ENCODE assay signal across 8 cellular contexts in genomic region chr19:38223617-38224013, GRCh38. TPM values are rescaled to one million over a fixed set of nuclear protein-coding genes. Genes with fewer than 3 reads are reported as not detected.
DNase-seq lines count a peak whose midpoint lies in the region; ATAC-seq and TF ChIP-seq lines count a peak whose summit lies in the region.

No MANE protein-coding gene starts in this region.

- no peaks in the 10 kb centered on the region for H3K9me3 Mint-ChIP-seq in activated CD8-positive, alpha-beta memory T cell treated with anti-CD3 and anti-CD28 coated beads, Interleukin-2, amount 10 ng/mL, durations not matched to agents 7 days and 5 days (ENCODE audit: low read depth)
- H3K9me3 Mint-ChIP-seq in activated B cell treated with CpG ODN at 0.5 μM for 24 hours: no peaks in the 10 kb centered on the region

- 10% methylated on average over 13 of the region's 13 CpGs for WGBS in right cardiac atrium

- H3K27ac ChIP-seq in right cardiac atrium (ENCODE audit: low read length) (no peak overlapping the region), temporal lobe (ENCODE audit: low read depth, low read length) (peak overlapping the region; percentile 44)

- H3K4me3 Mint-ChIP-seq in activated CD8-positive, alpha-beta memory T cell treated with anti-CD3 and anti-CD28 coated beads, Interleukin-2, amount 10 ng/mL, durations not matched to agents 7 days and 5 days: peak overlapping the region; percentile 55
- peak overlapping the region; percentile 68 for H3K4me3 Mint-ChIP-seq in activated B cell treated with CpG ODN at 0.5 μM for 24 hours

- H3K4me3 ChIP-seq in right cardiac atrium (ENCODE audit: low read length): peak overlapping the region; percentile 45

- H3K27me3 ChIP-seq in right cardiac atrium (ENCODE audit: control insufficient read depth, insufficient read depth): no peaks in the 10 kb centered on the region

- H3K4me1 ChIP-seq in right cardiac atrium (ENCODE audit: control insufficient read depth, insufficient read depth, low read length): no peaks in the 10 kb centered on the region

- H3K9me3 ChIP-seq in right cardiac atrium (ENCODE audit: control insufficient read depth, low read length): no peaks in the 10 kb centered on the region

- no peaks in the 10 kb centered on the region for H3K36me3 Mint-ChIP-seq in activated CD8-positive, alpha-beta memory T cell treated with anti-CD3 and anti-CD28 coated beads, Interleukin-2, amount 10 ng/mL, durations not matched to agents 7 days and 5 days
- H3K36me3 Mint-ChIP-seq in activated B cell treated with CpG ODN at 0.5 μM for 24 hours (ENCODE audit: low read depth): no peaks in the 10 kb centered on the region

- POLR2A ChIA-PET in activated B cell treated with CpG ODN at 0.5 μM for 24 hours (lab: Charles Lee): no interaction called here

- no peak for ATAC-seq in activated CD8-positive, alpha-beta memory T cell treated with anti-CD3 and anti-CD28 coated beads, Interleukin-2, amount 10 ng/mL, durations not matched to agents 7 days and 5 days
- ATAC-seq in activated B cell treated with CpG ODN at 0.5 μM for 24 hours (ENCODE audit: low read depth) (no peak), right cardiac atrium (no peak), GM19397 (IDR thresholded peaks at IDR 0.05; ENCODE audit: unreplicated experiment) (no peak), HG03342 (IDR thresholded peaks at IDR 0.05; ENCODE audit: unreplicated experiment) (no peak)

- CTCF ChIA-PET in activated CD8-positive, alpha-beta memory T cell treated with anti-CD3 and anti-CD28 coated beads, Interleukin-2, amount 10 ng/mL, durations not matched to agents 7 days and 5 days (lab: Charles Lee): no interaction called here
- CTCF ChIA-PET in activated B cell treated with CpG ODN at 0.5 μM for 24 hours (lab: Charles Lee): no interaction called here

- H3K27ac Mint-ChIP-seq in activated CD8-positive, alpha-beta memory T cell treated with anti-CD3 and anti-CD28 coated beads, Interleukin-2, amount 10 ng/mL, durations not matched to agents 7 days and 5 days: no peak overlapping the region
- H3K27ac Mint-ChIP-seq in activated B cell treated with CpG ODN at 0.5 μM for 24 hours: no peak overlapping the region

- intact Hi-C loops in activated B cell treated with CpG ODN at 0.5 μM for 24 hours (cut with micrococcal nuclease) (loop anchor here (1.0 to 10.0 kb wide), 4 partner anchors 317 to 711 kb away; partner anchors contain the start of genes EIF3K, MAP4K1, MRPS12 and SARS2), right cardiac atrium (cut with DNase I) (loop anchor here in 2 of 4 donors (5.0 to 10.0 kb wide), 2 partner anchors 71 to 79 kb away; no protein-coding TSS in a partner anchor)

- peaks cover 12% of the 10 kb centered on the region for H3K4me1 Mint-ChIP-seq in activated CD8-positive, alpha-beta memory T cell treated with anti-CD3 and anti-CD28 coated beads, Interleukin-2, amount 10 ng/mL, durations not matched to agents 7 days and 5 days
- peaks cover 30% of the 10 kb centered on the region for H3K4me1 Mint-ChIP-seq in activated B cell treated with CpG ODN at 0.5 μM for 24 hours

- peaks cover 57% of the 10 kb centered on the region for H3K27me3 Mint-ChIP-seq in activated CD8-positive, alpha-beta memory T cell treated with anti-CD3 and anti-CD28 coated beads, Interleukin-2, amount 10 ng/mL, durations not matched to agents 7 days and 5 days
- H3K27me3 Mint-ChIP-seq in activated B cell treated with CpG ODN at 0.5 μM for 24 hours: peaks cover 52% of the 10 kb centered on the region

- TF ChIP-seq CTCF in activated B cell treated with CpG ODN at 0.5 μM for 24 hours (IDR thresholded peaks at IDR 0.05): no peak

- DNase-seq in activated CD8-positive, alpha-beta memory T cell treated with anti-CD3 and anti-CD28 coated beads, Interleukin-2, amount 10 ng/mL, durations not matched to agents 7 days and 5 days: no peak
- DNase-seq in activated CD8-positive, alpha-beta memory T cell treated with anti-CD3 and anti-CD28 coated beads, Interleukin-2, amount 50 U/mL, for 4 hours: no peak
- no peak for DNase-seq in activated B cell treated with CpG ODN at 0.5 μM for 24 hours
- no peak for DNase-seq in right cardiac atrium
- no peak for DNase-seq in NCI-H345 (lab: John Stamatoyannopoulos, UW)

RNA-seq across cellular contexts. Expression of gene DPF1, which starts 0.4 kb away (rescaled TPM):
- under 1 TPM in 1 of 2 experiments, not detected in 1; 0.47 TPM for total RNA-seq in activated CD8-positive, alpha-beta memory T cell treated with anti-CD3 and anti-CD28 coated beads, Interleukin-2, amount 10 ng/mL, durations not matched to agents 7 days and 5 days
- total RNA-seq in activated B cell treated with CpG ODN at 0.5 μM for 24 hours (not detected in 2 replicates), right cardiac atrium (under 1 TPM in 1 of 4 donors, not detected in 3; 0.36 TPM), temporal lobe (35.4 TPM)
- 0.09 TPM for polyA plus RNA-seq in right cardiac atrium

RNA-seq across cellular contexts. Expression of gene PPP1R14A, which starts 32.6 kb away (rescaled TPM):
- not detected for total RNA-seq in activated CD8-positive, alpha-beta memory T cell treated with anti-CD3 and anti-CD28 coated beads, Interleukin-2, amount 10 ng/mL, durations not matched to agents 7 days and 5 days
- total RNA-seq in activated B cell treated with CpG ODN at 0.5 μM for 24 hours: 17.2 and 17.4 TPM in 2 replicates
- 10 to 100 TPM; 13.3 to 29.0 (median 21.7) TPM for total RNA-seq in right cardiac atrium
- 51.1 TPM for polyA plus RNA-seq in right cardiac atrium
- total RNA-seq in temporal lobe: 1.2 TPM

RNA-seq across cellular contexts. Expression of gene SPINT2, which starts 40.8 kb away (rescaled TPM):
- 10 to 100 TPM in 1 of 2 experiments, 1 to 10 TPM in 1; 9.3 to 15.6 TPM for total RNA-seq in activated CD8-positive, alpha-beta memory T cell treated with anti-CD3 and anti-CD28 coated beads, Interleukin-2, amount 10 ng/mL, durations not matched to agents 7 days and 5 days
- total RNA-seq in activated B cell treated with CpG ODN at 0.5 μM for 24 hours (70.3 and 73.4 TPM in 2 replicates), right cardiac atrium (10 to 100 TPM in 3 of 4 donors, 1 to 10 TPM in 1; 9.0 to 16.6 (median 12.2) TPM), temporal lobe (60.0 TPM)
- polyA plus RNA-seq in right cardiac atrium: 5.7 TPM

Comparison
In these comparisons a context has a peak if more than half of its experiments do, and no peak if none do; other contexts are left out.
1. RNA of gene DPF1, which starts 0.4 kb away (total RNA-seq): 35.4 TPM in temporal lobe (single experiment); 0.47 TPM in activated CD8-positive, alpha-beta memory T cell treated with anti-CD3 and anti-CD28 coated beads, Interleukin-2, amount 10 ng/mL, durations not matched to agents 7 days and 5 days, 0.36 TPM in right cardiac atrium and not detected in activated B cell treated with CpG ODN at 0.5 μM for 24 hours; every median in the first group is over 10 times any median in the second.